In the genomic region with DNA sequence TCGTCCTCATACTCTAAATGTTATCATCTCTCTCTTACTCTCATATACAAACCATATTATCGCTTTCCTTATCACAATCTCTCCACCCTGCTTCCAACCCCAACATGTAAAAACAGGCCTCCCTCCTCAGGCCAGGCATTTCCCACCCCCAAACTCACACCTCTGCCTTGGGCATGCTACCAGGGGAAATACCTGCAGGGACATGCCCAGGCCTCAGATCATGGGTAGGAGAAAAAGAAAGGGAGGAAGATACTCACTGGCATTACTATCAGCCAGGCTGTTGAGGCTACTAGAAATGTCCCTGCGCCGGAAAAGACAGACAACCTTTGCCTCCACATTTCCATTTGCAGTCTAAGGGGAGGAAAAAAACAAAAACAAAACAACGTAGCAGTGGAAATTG, we compare ENCODE assay signal across 8 cellular contexts. TPM values are rescaled to one million over a fixed set of nuclear protein-coding genes. Genes with fewer than 3 reads are reported as not detected.
A peak's percentile ranks its signal among the peaks of the same experiment; 100 is the strongest.
DNase-seq lines count a peak whose midpoint lies in the region; ATAC-seq and TF ChIP-seq lines count a peak whose summit lies in the region.

No MANE protein-coding gene starts in this region.

- 33 to 61% (median 46%) methylated on average over 5 of the region's 5 CpGs for whole genome bisulfite sequencing in spleen, 5 donors

- H3K4me1 ChIP-seq in HEK293 (ENCODE audit: control insufficient read depth, insufficient read depth, low read length) (no peaks in the 10 kb centered on the region), spleen (peaks cover 19 to 73% (median 48%) of the 10 kb centered on the region in 6 donors)

- CTCF ChIA-PET in HEK293 (lab: Yijun Ruan, JAX) (interaction anchor here (0.9 to 2.1 kb wide), 5 partner anchors 12 to 205 kb away, joined by 3 to 5 read pairs (median 5); a partner anchor contains a TSS), activated B cell treated with CpG ODN at 0.5 μM for 24 hours (lab: Charles Lee) (interaction anchor here (2.4 kb wide), 1 partner anchor 8 kb away, joined by 13 read pairs; a partner anchor contains a TSS)

- no peak for ATAC-seq in activated B cell treated with CpG ODN at 0.5 μM for 24 hours (ENCODE audit: low read depth)
- ATAC-seq in HG02970 (IDR thresholded peaks at IDR 0.05; ENCODE audit: low FRiP score, unreplicated experiment) = no peak

- H3K27ac ChIP-seq in HEK293 (ENCODE audit: extremely low read depth, low read depth, low read length) = peak overlapping the region; percentile 95
- H3K27ac ChIP-seq in spleen = peak overlapping the region; percentile 92 to 99 (median 98)

- H3K4me3 ChIP-seq in HEK293 (ENCODE audit: low read depth, low read length) = peak overlapping the region; percentile 91
- peak overlapping the region; percentile 90 to 98 (median 92) for H3K4me3 ChIP-seq in spleen

- TF ChIP-seq CTCF in HEK293 (tag by site-specific recombination; IDR thresholded peaks at IDR 0.05) (no peak), activated B cell treated with CpG ODN at 0.5 μM for 24 hours (IDR thresholded peaks at IDR 0.05) (no peak), glutamatergic neuron (IDR thresholded peaks at IDR 0.05; ENCODE audit: partially characterized antibody, unreplicated experiment) (no peak), spleen (IDR thresholded peaks at IDR 0.05 in 8 of 11, conservative IDR thresholded peaks at IDR 0.05 in 3 of 11) (no peak)

- H3K4me3 Mint-ChIP-seq in activated B cell treated with CpG ODN at 0.5 μM for 24 hours (peak overlapping the region; percentile 92), glutamatergic neuron (ENCODE audit: unreplicated experiment) (peak overlapping the region; percentile 99)

- DNase-seq in activated B cell treated with CpG ODN at 0.5 μM for 24 hours (no peak), glutamatergic neuron (no peak), spleen (no peak), DMS153 treated with DMSO at 0.1 percent for 48 hours (lab: John Stamatoyannopoulos, UW; ENCODE audit: unreplicated experiment) (no peak), A172 (ENCODE audit: low spot score) (no peak)
- no peak for DNase-seq in stimulated activated CD4-positive, alpha-beta T cell treated with anti-CD3 and anti-CD28 coated beads, Interleukin-2, amount 100 ng/mL, for 48 hours

- intact Hi-C loops in activated B cell treated with CpG ODN at 0.5 μM for 24 hours (cut with micrococcal nuclease) (loop anchor here (1.0 kb wide), 1 partner anchor 9 kb away; a partner anchor contains a TSS), spleen (cut with DNase I; ENCODE audit: low total_unique reads) (loop anchor here (10.0 kb wide), 1 partner anchor 75 kb away; a partner anchor contains a TSS)

- POLR2A ChIA-PET in HEK293 (lab: Yijun Ruan, JAX) (interaction anchor here (0.6 to 4.2 kb wide), 18 partner anchors 8 to 281 kb away, joined by 3 to 140 read pairs (median 6); a partner anchor contains a TSS), activated B cell treated with CpG ODN at 0.5 μM for 24 hours (lab: Charles Lee) (interaction anchor here (0.7 to 8.2 kb wide), 19 partner anchors 8 to 241 kb away, joined by 3 to 246 read pairs (median 9); a partner anchor contains a TSS)

- H3K4me1 Mint-ChIP-seq in activated B cell treated with CpG ODN at 0.5 μM for 24 hours = peaks cover 45% of the 10 kb centered on the region
- peaks cover 23% of the 10 kb centered on the region for H3K4me1 Mint-ChIP-seq in glutamatergic neuron (ENCODE audit: low read depth, unreplicated experiment)

- H3K9me3 ChIP-seq in HEK293 (ENCODE audit: control insufficient read depth, insufficient read depth, low read depth, low read length) = no peaks in the 10 kb centered on the region
- no peaks in the 10 kb centered on the region for H3K9me3 ChIP-seq in spleen

- H3K36me3 Mint-ChIP-seq in activated B cell treated with CpG ODN at 0.5 μM for 24 hours (ENCODE audit: low read depth) (peaks cover 74% of the 10 kb centered on the region), glutamatergic neuron (ENCODE audit: unreplicated experiment) (peaks cover 8% of the 10 kb centered on the region)

- peak overlapping the region; percentile 97 for H3K27ac Mint-ChIP-seq in activated B cell treated with CpG ODN at 0.5 μM for 24 hours
- H3K27ac Mint-ChIP-seq in glutamatergic neuron (ENCODE audit: unreplicated experiment) = peak overlapping the region; percentile 93

- H3K36me3 ChIP-seq in HEK293 (ENCODE audit: control insufficient read depth in 2 of 2, insufficient read depth in 1 of 2, low read length in 2 of 2) (peaks cover 17 to 68% of the 10 kb centered on the region in 2 experiments; a peak in 2 of 3 replicates), spleen (peaks cover 0 to 69% (median 43%) of the 10 kb centered on the region in 6 donors)

- H3K27me3 Mint-ChIP-seq in activated B cell treated with CpG ODN at 0.5 μM for 24 hours (no peaks in the 10 kb centered on the region), glutamatergic neuron (ENCODE audit: unreplicated experiment) (peaks cover 27% of the 10 kb centered on the region)

- no peaks in the 10 kb centered on the region for H3K27me3 ChIP-seq in spleen (replicated peaks in 1 of 7)

- TF ChIP-seq POLR2A in spleen (IDR thresholded peaks at IDR 0.05) = no peak

- peaks cover 2% of the 10 kb centered on the region for H3K9me3 Mint-ChIP-seq in activated B cell treated with CpG ODN at 0.5 μM for 24 hours
- peaks cover 32% of the 10 kb centered on the region for H3K9me3 Mint-ChIP-seq in glutamatergic neuron (ENCODE audit: unreplicated experiment)

TF ChIP-seq in HEK293, 187 proteins besides CTCF, POLR2A, EP300 and RAD21 (continues in another document):
- TF ChIP-seq, protein P1, sequence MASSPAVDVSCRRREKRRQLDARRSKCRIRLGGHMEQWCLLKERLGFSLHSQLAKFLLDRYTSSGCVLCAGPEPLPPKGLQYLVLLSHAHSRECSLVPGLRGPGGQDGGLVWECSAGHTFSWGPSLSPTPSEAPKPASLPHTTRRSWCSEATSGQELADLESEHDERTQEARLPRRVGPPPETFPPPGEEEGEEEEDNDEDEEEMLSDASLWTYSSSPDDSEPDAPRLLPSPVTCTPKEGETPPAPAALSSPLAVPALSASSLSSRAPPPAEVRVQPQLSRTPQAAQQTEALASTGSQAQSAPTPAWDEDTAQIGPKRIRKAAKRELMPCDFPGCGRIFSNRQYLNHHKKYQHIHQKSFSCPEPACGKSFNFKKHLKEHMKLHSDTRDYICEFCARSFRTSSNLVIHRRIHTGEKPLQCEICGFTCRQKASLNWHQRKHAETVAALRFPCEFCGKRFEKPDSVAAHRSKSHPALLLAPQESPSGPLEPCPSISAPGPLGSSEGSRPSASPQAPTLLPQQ (tag by site-specific recombination; IDR thresholded peaks at IDR 0.05) = no peak
- TF ChIP-seq ZEB2 (tag by site-specific recombination; IDR thresholded peaks at IDR 0.05) = no peak
- TF ChIP-seq ZFP41 (tag by site-specific recombination; IDR thresholded peaks at IDR 0.05; ENCODE audit: borderline replicate concordance) = no peak
- no peak for TF ChIP-seq ZBTB1 (tag by site-specific recombination; IDR thresholded peaks at IDR 0.05)
- no peak for TF ChIP-seq SCRT1 (tag by site-specific recombination; IDR thresholded peaks at IDR 0.05; ENCODE audit: borderline replicate concordance)
- TF ChIP-seq, protein P2, sequence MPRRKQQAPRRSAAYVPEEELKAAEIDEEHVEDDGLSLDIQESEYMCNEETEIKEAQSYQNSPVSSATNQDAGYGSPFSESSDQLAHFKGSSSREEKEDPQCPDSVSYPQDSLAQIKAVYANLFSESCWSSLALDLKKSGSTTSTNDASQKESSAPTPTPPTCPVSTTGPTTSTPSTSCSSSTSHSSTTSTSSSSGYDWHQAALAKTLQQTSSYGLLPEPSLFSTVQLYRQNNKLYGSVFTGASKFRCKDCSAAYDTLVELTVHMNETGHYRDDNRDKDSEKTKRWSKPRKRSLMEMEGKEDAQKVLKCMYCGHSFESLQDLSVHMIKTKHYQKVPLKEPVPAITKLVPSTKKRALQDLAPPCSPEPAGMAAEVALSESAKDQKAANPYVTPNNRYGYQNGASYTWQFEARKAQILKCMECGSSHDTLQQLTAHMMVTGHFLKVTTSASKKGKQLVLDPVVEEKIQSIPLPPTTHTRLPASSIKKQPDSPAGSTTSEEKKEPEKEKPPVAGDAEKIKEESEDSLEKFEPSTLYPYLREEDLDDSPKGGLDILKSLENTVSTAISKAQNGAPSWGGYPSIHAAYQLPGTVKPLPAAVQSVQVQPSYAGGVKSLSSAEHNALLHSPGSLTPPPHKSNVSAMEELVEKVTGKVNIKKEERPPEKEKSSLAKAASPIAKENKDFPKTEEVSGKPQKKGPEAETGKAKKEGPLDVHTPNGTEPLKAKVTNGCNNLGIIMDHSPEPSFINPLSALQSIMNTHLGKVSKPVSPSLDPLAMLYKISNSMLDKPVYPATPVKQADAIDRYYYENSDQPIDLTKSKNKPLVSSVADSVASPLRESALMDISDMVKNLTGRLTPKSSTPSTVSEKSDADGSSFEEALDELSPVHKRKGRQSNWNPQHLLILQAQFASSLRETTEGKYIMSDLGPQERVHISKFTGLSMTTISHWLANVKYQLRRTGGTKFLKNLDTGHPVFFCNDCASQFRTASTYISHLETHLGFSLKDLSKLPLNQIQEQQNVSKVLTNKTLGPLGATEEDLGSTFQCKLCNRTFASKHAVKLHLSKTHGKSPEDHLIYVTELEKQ (tag by site-specific recombination; IDR thresholded peaks at IDR 0.05; ENCODE audit: borderline replicate concordance) = no peak

RNA-seq across cellular contexts. Expression of a gene that starts 1.8 kb away (rescaled TPM):
- total RNA-seq in activated B cell treated with CpG ODN at 0.5 μM for 24 hours = 170 and 175 TPM in 2 replicates
- total RNA-seq in glutamatergic neuron (ENCODE audit: unreplicated experiment) = 172 TPM
- 100 to 1,000 TPM; 102 to 154 (median 114) TPM for total RNA-seq in spleen
- 10 to 100 TPM; 55.3 to 94.6 (median 58.5) TPM for polyA plus RNA-seq in spleen
- total RNA-seq in A172 (2014; rRNA removed; shearing (Covaris generic)) = 114 and 139 TPM in 2 replicates

RNA-seq across cellular contexts. Expression of a gene that starts 8.6 kb away (rescaled TPM):
- total RNA-seq in activated B cell treated with CpG ODN at 0.5 μM for 24 hours (27.8 and 30.9 TPM in 2 replicates), glutamatergic neuron (ENCODE audit: unreplicated experiment) (29.7 TPM), spleen (10 to 100 TPM; 14.4 to 30.9 (median 20.1) TPM)
- 10 to 100 TPM; 14.5 to 24.1 (median 16.1) TPM for polyA plus RNA-seq in spleen
- 7.9 and 9.6 TPM in 2 replicates for total RNA-seq in A172 (2014; rRNA removed; shearing (Covaris generic))

RNA-seq across cellular contexts. Expression of a gene that starts 12.7 kb away (rescaled TPM):
- total RNA-seq in activated B cell treated with CpG ODN at 0.5 μM for 24 hours (115 and 128 TPM in 2 replicates), glutamatergic neuron (ENCODE audit: unreplicated experiment) (26.7 TPM), spleen (100 to 1,000 TPM in 5 of 7 donors, 10 to 100 TPM in 2; 46.7 to 159 (median 116) TPM)
- 100 to 1,000 TPM in 1 of 3 donors, 10 to 100 TPM in 2; 51.0 to 116 (median 78.6) TPM for polyA plus RNA-seq in spleen
- 16.0 and 19.5 TPM in 2 replicates for total RNA-seq in A172 (2014; rRNA removed; shearing (Covaris generic))

RNA-seq across cellular contexts. Expression of a gene that starts 13.1 kb away (rescaled TPM):
- total RNA-seq in activated B cell treated with CpG ODN at 0.5 μM for 24 hours = 0.89 and 2.6 TPM in 2 replicates
- total RNA-seq in glutamatergic neuron (ENCODE audit: unreplicated experiment) = 1.3 TPM
- total RNA-seq in spleen = 1 to 10 TPM; 4.3 to 8.8 (median 5.6) TPM
- 10 to 100 TPM in 1 of 3 donors, 1 to 10 TPM in 2; 4.2 to 15.0 (median 6.1) TPM for polyA plus RNA-seq in spleen
- 3.4 and 6.4 TPM in 2 replicates for total RNA-seq in A172 (2014; rRNA removed; shearing (Covaris generic))

RNA-seq across cellular contexts. Expression of a gene that starts 21.9 kb away (rescaled TPM):
- 48.8 and 56.6 TPM in 2 replicates for total RNA-seq in activated B cell treated with CpG ODN at 0.5 μM for 24 hours
- 71.6 TPM for total RNA-seq in glutamatergic neuron (ENCODE audit: unreplicated experiment)
- 10 to 100 TPM; 25.2 to 43.7 (median 37.1) TPM for total RNA-seq in spleen
- polyA plus RNA-seq in spleen = 10 to 100 TPM; 41.9 to 65.7 (median 63.1) TPM
- total RNA-seq in A172 (2014; rRNA removed; shearing (Covaris generic)) = 58.9 and 67.7 TPM in 2 replicates
